19 cellular contexts compared by ENCODE assay signal in the genomic region with DNA sequence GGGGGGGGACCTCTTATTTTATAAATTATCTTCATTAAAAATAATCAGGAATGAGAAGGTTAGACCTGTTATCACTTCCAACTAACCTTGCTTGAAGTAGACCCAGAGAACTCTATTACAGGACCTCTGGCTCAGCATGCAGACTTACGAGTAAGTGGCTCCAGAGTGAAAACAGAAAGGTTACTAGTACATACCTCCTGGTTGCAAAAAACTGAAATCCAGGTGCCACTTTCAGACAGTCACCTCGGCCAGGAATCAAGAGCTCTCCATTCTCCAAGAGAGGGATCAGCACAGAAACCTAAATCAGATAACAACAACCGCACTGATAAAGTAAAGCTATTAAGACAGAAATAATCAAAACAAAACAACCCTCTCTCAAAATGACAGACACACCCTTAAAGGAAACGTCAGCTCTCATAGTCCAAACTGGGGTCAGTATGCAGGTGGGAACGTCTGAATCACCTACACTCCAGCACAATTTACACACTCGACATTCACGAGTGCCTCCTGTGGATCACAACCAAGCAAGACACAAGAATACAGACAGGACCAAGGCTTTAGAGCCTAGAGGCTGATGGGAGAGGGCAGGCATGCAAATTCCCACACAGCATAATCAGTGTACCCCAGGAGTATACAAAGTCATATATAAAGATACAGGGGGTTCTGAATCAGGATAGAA. TPM values are rescaled to one million over a fixed set of nuclear protein-coding genes. Genes with fewer than 3 reads are reported as not detected.
A peak's percentile ranks its signal among the peaks of the same experiment; 100 is the strongest.
DNase-seq lines count a peak whose midpoint lies in the region; ATAC-seq and TF ChIP-seq lines count a peak whose summit lies in the region.
"Had no signal": no experiment of that assay in that cellular context is flagged by ENCODE, and none has a peak within 500 bp of the region (broad histone marks: within the 10 kb centered on the region; RNA-seq: fewer than 3 reads in every experiment).

No MANE protein-coding gene starts in this region.

- no peak overlapping the region for H3K4ac ChIP-seq in H9 (ENCODE audit: low read depth, low read length)

- no peak overlapping the region for H3K9ac ChIP-seq in H9 (ENCODE audit: extremely low read depth, insufficient read length, low read length)
- H3K9ac ChIP-seq: BLaER1 treated with 17β-estradiol and CSF1 and Interleukin-3, amounts not matched to agents 10 nM and 100 nM had no signal

- H3K4me2 ChIP-seq in H9 (ENCODE audit: insufficient read depth, insufficient read length, low read length), result no peak overlapping the region
- H3K4me2 ChIP-seq: BLaER1 treated with 17β-estradiol and CSF1 and Interleukin-3, amounts not matched to agents 10 nM and 100 nM had no signal

- H2AK5ac ChIP-seq in H9 (ENCODE audit: insufficient read length, low read length), result no peak overlapping the region

- H3K23ac ChIP-seq in H9 (ENCODE audit: insufficient read length, low read depth, low read length), result no peak overlapping the region

- H3K4me1 Mint-ChIP-seq in H9, result peaks cover 0 to under 1% of the 10 kb centered on the region in 2 experiments; a peak in 1 of 4 replicates
- H3K4me1 Mint-ChIP-seq in stimulated activated effector memory CD8-positive, alpha-beta T cell treated with anti-CD3 and anti-CD28 coated beads, Interleukin-12 subunit alpha, Interleukin-12 subunit beta, amount 100 ng/mL, for 72 hours, result peaks cover under 1% of the 10 kb centered on the region

- peaks cover 89% of the 10 kb centered on the region for H3K36me3 ChIP-seq in BE2C

- H2BK12ac ChIP-seq in H9 (ENCODE audit: insufficient read length, low read depth, low read length), result no peak overlapping the region

- no peak overlapping the region for H3K56ac ChIP-seq in H9 (ENCODE audit: insufficient read length, low read depth, low read length)

- H4K20me1 ChIP-seq in H9 (ENCODE audit: control insufficient read depth, insufficient read depth, insufficient read length), result no peaks in the 10 kb centered on the region

- H3K9me3 Mint-ChIP-seq in H9, result peaks cover 2 to 5% of the 10 kb centered on the region in 2 experiments; a peak in 2 of 5 replicates
- no peaks in the 10 kb centered on the region for H3K9me3 Mint-ChIP-seq in stimulated activated effector memory CD8-positive, alpha-beta T cell treated with anti-CD3 and anti-CD28 coated beads, Interleukin-12 subunit alpha, Interleukin-12 subunit beta, amount 100 ng/mL, for 72 hours
- H3K9me3 Mint-ChIP-seq: CD4-positive, alpha-beta T cell had no signal

- H3K14ac ChIP-seq in H9 (ENCODE audit: insufficient read depth, low read length), result no peak overlapping the region

- H3K9me3 ChIP-seq in H9 (ENCODE audit: control insufficient read depth, low read depth, low read length), result no peaks in the 10 kb centered on the region
- no peaks in the 10 kb centered on the region for H3K9me3 ChIP-seq in BE2C

- no peak overlapping the region for H2BK120ac ChIP-seq in H9 (ENCODE audit: low read depth, low read length, poor library complexity, severe bottlenecking)

- H4K8ac ChIP-seq in H9 (replicated peaks; ENCODE audit: insufficient read length, low read depth, low read length), result no peak overlapping the region

- no peaks in the 10 kb centered on the region for H3K79me2 ChIP-seq in H9 (ENCODE audit: insufficient read depth, low read length)

- H4K91ac ChIP-seq in H9 (ENCODE audit: insufficient read length, low read depth, low read length), result no peak overlapping the region

- H3K27me3 Mint-ChIP-seq in H9 (ENCODE audit: low read depth), result no peaks in the 10 kb centered on the region
- H3K27me3 Mint-ChIP-seq: CD4-positive, alpha-beta T cell had no signal

- H2AFZ ChIP-seq in H9 (ENCODE audit: low read length), result no peak overlapping the region

- H2BK5ac ChIP-seq in H9 (ENCODE audit: insufficient read length, low read length), result no peak overlapping the region

- no peak overlapping the region for H4K5ac ChIP-seq in H9 (ENCODE audit: insufficient read length, low read depth, low read length)

- no peak overlapping the region for H3K4me3 Mint-ChIP-seq in H9
- H3K4me3 Mint-ChIP-seq in stimulated activated effector memory CD8-positive, alpha-beta T cell treated with anti-CD3 and anti-CD28 coated beads, Interleukin-12 subunit alpha, Interleukin-12 subunit beta, amount 100 ng/mL, for 72 hours, result no peak overlapping the region
- H3K4me3 Mint-ChIP-seq: CD4-positive, alpha-beta T cell had no signal

- peaks cover 3% of the 10 kb centered on the region for H3K79me1 ChIP-seq in H9 (ENCODE audit: insufficient read depth, low read depth, low read length, poor library complexity, severe bottlenecking)

- H3K27me3 ChIP-seq in H9 (ENCODE audit: insufficient read depth, low read length) (no peaks in the 10 kb centered on the region), BE2C (no peaks in the 10 kb centered on the region)
- H3K27me3 ChIP-seq: BLaER1 treated with 17β-estradiol and CSF1 and Interleukin-3, amounts not matched to agents 10 nM and 100 nM had no signal

- no peaks in the 10 kb centered on the region for H3K4me1 ChIP-seq in H9 (ENCODE audit: insufficient read depth, low read length)
- no peaks in the 10 kb centered on the region for H3K4me1 ChIP-seq in BE2C

- H3K4me3 ChIP-seq in BE2C (ENCODE audit: low read depth, low read length), result no peak overlapping the region
- H3K4me3 ChIP-seq: BLaER1 treated with 17β-estradiol and CSF1 and Interleukin-3, amounts not matched to agents 10 nM and 100 nM; SK-N-MC had no signal

- H2BK15ac ChIP-seq in H9 (ENCODE audit: low read depth, low read length), result no peak overlapping the region

- no peak overlapping the region for H2BK20ac ChIP-seq in H9 (ENCODE audit: low read depth, low read length, poor library complexity, severe bottlenecking)

- H3K23me2 ChIP-seq in H9 (ENCODE audit: insufficient read length, low read depth, low read length, poor library complexity, severe bottlenecking), result no peaks in the 10 kb centered on the region

- H3K27ac ChIP-seq in H9 (ENCODE audit: insufficient read length, low read depth, low read length), result no peak overlapping the region
- H3K27ac ChIP-seq: BLaER1 treated with 17β-estradiol and CSF1 and Interleukin-3, amounts not matched to agents 10 nM and 100 nM; SK-N-MC had no signal

- no peak overlapping the region for H3T11ph ChIP-seq in H9 (ENCODE audit: low read length)

- TF ChIP-seq CTCF in H9 (conservative IDR thresholded peaks at IDR 0.05) (no peak), BE2C (IDR thresholded peaks at IDR 0.05; ENCODE audit: low read depth, low read length) (no peak)

- peak overlapping the region in 2 of 3 experiments; percentile 36 to 72; a peak in 3 of 7 replicates for H3K27ac Mint-ChIP-seq in H9
- H3K27ac Mint-ChIP-seq in stimulated activated effector memory CD8-positive, alpha-beta T cell treated with anti-CD3 and anti-CD28 coated beads, Interleukin-12 subunit alpha, Interleukin-12 subunit beta, amount 100 ng/mL, for 72 hours, result peak overlapping the region; percentile 17
- H3K27ac Mint-ChIP-seq: CD4-positive, alpha-beta T cell had no signal

- H3K36me3 Mint-ChIP-seq in H9 (ENCODE audit: insufficient read depth in 1 of 3, low read depth in 3 of 3), result peaks cover 71 to 82% (median 81%) of the 10 kb centered on the region in 3 experiments
- H3K36me3 Mint-ChIP-seq in stimulated activated effector memory CD8-positive, alpha-beta T cell treated with anti-CD3 and anti-CD28 coated beads, Interleukin-12 subunit alpha, Interleukin-12 subunit beta, amount 100 ng/mL, for 72 hours, result peaks cover 100% of the 10 kb centered on the region

- ATAC-seq in left lobe of liver (peak; percentile 37), GM21360 (IDR thresholded peaks at IDR 0.05; ENCODE audit: unreplicated experiment) (no peak)
- ATAC-seq in stimulated activated effector memory CD8-positive, alpha-beta T cell treated with anti-CD3 and anti-CD28 coated beads, Interleukin-12 subunit alpha, Interleukin-12 subunit beta, amount 100 ng/mL, for 72 hours, result no peak

- DNase-seq in DMS79 (lab: John Stamatoyannopoulos, UW), result peak; percentile 4
- no peak for DNase-seq in H9
- DNase-seq in left lobe of liver (ENCODE audit: low spot score), result no peak
- no peak for DNase-seq in stimulated activated effector memory CD8-positive, alpha-beta T cell treated with anti-CD3 and anti-CD28 coated beads, Interleukin-12 subunit alpha, Interleukin-12 subunit beta, amount 100 ng/mL, for 72 hours (ENCODE audit: low spot score in 2 of 2)
- DNase-seq in KG1 (lab: John Stamatoyannopoulos, UW), result no peak
- DNase-seq in BE2C, result no peak
- DNase-seq: CD4-positive, alpha-beta T cell; GF-D8; Kasumi-1; NCI-H1092 treated with DMSO at 0.1 percent for 48 hours; NCI-H1436; NCI-H187; NCI-H2171 treated with DMSO at 0.1 percent for 48 hours; NCI-H524; NCI-H748 treated with DMSO at 0.1 percent for 48 hours; SIG-M5 had no signal

- WGBS in H9 (ENCODE audit: extremely low coverage, insufficient read length, low lambda C conversion rate), result no CpG with 5 or more reads among the region's 7 CpGs

- H3K18ac ChIP-seq in H9 (ENCODE audit: insufficient read length, low read depth, low read length), result no peak overlapping the region

RNA-seq across cellular contexts. Expression of a gene that starts 31.8 kb away (rescaled TPM):
- total RNA-seq in H9 (2021) (110 and 117 TPM in 2 replicates), left lobe of liver (35.1 TPM)
- polyA plus RNA-seq in BE2C (2012; ENCODE audit: insufficient read depth, insufficient read length, low read depth), result 51.2 TPM

RNA-seq across cellular contexts. Expression of a gene that starts 41.9 kb away (rescaled TPM):
- total RNA-seq in H9 (2021) (32.6 and 33.6 TPM in 2 replicates), left lobe of liver (4.6 TPM)
- 11.4 TPM for polyA plus RNA-seq in BE2C (2012; ENCODE audit: insufficient read depth, insufficient read length, low read depth)
